Comparison of ENCODE assay signal across 26 cellular contexts in the genomic region with DNA sequence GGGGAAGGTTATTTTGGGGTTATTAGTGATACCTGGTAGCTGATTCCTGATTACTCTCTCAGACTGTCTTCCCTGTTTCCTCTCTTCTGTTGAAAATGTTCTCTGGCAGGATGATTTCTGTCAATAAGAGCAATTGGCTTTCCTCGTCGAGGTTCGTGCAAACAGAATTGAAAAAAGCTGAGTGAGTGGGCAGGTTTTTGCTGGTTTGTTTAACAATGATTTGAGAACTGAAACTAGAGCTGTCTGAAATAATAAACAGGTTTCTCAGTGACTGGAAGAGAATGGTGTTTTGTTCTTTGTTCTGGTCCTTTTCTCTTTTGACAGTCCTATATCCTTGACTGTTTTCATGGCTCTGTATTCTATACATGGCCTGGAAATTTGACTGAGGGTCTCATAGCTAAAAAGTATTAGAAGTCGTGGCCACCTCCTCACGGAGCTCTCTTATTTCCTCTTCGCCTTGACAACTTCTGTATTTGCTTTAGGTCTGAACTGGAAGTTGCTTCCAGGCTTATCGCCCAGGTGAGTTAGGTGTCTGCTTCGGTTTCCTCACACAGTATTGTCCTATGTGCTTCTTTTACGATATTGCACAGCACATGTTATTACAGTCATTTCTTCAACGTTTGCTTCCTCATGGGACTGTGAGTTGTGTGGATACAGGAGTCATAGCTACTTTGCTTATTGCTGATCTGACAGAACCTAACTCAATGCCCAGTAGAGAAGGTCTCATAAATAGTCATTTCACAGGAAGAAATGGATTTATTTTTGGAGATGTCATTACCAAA.
DNase-seq lines count a peak whose midpoint lies in the region; ATAC-seq and TF ChIP-seq lines count a peak whose summit lies in the region.
"Had no signal": no experiment of that assay in that cellular context is flagged by ENCODE, and none has a peak within 500 bp of the region (broad histone marks: within the 10 kb centered on the region; RNA-seq: fewer than 3 reads in every experiment).

No MANE protein-coding gene starts in this region.

- H3K4me1 ChIP-seq in MM.1S (ENCODE audit: low read length) = peaks cover 15% of the 10 kb centered on the region
- no peaks in the 10 kb centered on the region for H3K4me1 ChIP-seq in mucosa of descending colon (ENCODE audit: low read depth)
- H3K4me1 ChIP-seq: adrenal gland, foreskin keratinocyte, lower lobe of right lung, SJSA1, thyroid gland had no signal

- H3K79me2 ChIP-seq in MM.1S (ENCODE audit: low read length) = no peaks in the 10 kb centered on the region

- H3K27me3 ChIP-seq in MM.1S (replicated peaks; ENCODE audit: insufficient read depth, low read length) (no peaks in the 10 kb centered on the region), MG63 (no peaks in the 10 kb centered on the region)
- H3K27me3 ChIP-seq: adrenal gland, cardiac muscle cell, foreskin keratinocyte, SJSA1, thyroid gland had no signal

- no peaks in the 10 kb centered on the region for H3K4me1 Mint-ChIP-seq in activated T-helper 2 cell treated with anti-CD3 and anti-CD28 coated beads, Interferon-gamma antibody, Interleukin-2, Interleukin-4, amounts not matched to agents 10 μg/mL and 5 μg/mL and 100 μg/mL, durations not matched to agents 14 hours and 24 hours and 36 hours (ENCODE audit: low read depth)

- no peak overlapping the region for H3K4me3 ChIP-seq in GM12865 (ENCODE audit: low read depth, low read length)
- H3K4me3 ChIP-seq in MM.1S (ENCODE audit: low read length) = peak overlapping the region; percentile 52
- H3K4me3 ChIP-seq in mucosa of descending colon = no peak overlapping the region
- no peak overlapping the region for H3K4me3 ChIP-seq in MG63
- H3K4me3 ChIP-seq: adrenal gland, cardiac muscle cell, lower lobe of right lung, SJSA1, thyroid gland had no signal

- no peaks in the 10 kb centered on the region for H3K27me3 Mint-ChIP-seq in activated T-helper 2 cell treated with anti-CD3 and anti-CD28 coated beads, Interferon-gamma antibody, Interleukin-2, Interleukin-4, amounts not matched to agents 10 μg/mL and 5 μg/mL and 100 μg/mL, durations not matched to agents 14 hours and 24 hours and 36 hours (ENCODE audit: low read depth)

- H3F3A ChIP-seq in MM.1S (ENCODE audit: insufficient read depth, low read length) = peaks cover 16% of the 10 kb centered on the region

- peak overlapping the region; percentile 54 for H3K27ac ChIP-seq in MM.1S (ENCODE audit: low read length)
- H3K27ac ChIP-seq: adrenal gland, cardiac muscle cell, foreskin keratinocyte, lower lobe of right lung, SJSA1, thyroid gland had no signal

- DNase-seq in GM12865 (ENCODE audit: low read depth) (peak; percentile 35), MM.1S (peak; percentile 71), mucosa of descending colon (peak in 1 of 3 donors; percentile 8), NCI-H128 (lab: John Stamatoyannopoulos, UW; ENCODE audit: unreplicated experiment) (no peak), MG63 (no peak), activated gamma-delta T cell (lab: John Stamatoyannopoulos, UW) (no peak)
- no peak for DNase-seq in activated T-helper 2 cell treated with anti-CD3 and anti-CD28 coated beads, Interferon-gamma antibody, Interleukin-2, Interleukin-4, amounts not matched to agents 10 μg/mL and 5 μg/mL and 100 μg/mL, durations not matched to agents 14 hours and 24 hours and 36 hours (ENCODE audit: low spot score)
- DNase-seq: activated CD4-positive, alpha-beta T cell treated with anti-CD3 and anti-CD28 coated beads, Interleukin-2, amount 50 U/mL, for 1 hour; activated effector memory CD4-positive, alpha-beta T cell treated with anti-CD3 and anti-CD28 coated beads, Interleukin-2, amount 50 U/mL, for 16 hours; adrenal gland; dermis blood vessel endothelial cell; DND-41; foreskin keratinocyte; GOT3; hippocampal formation; islet precursor cell; lower lobe of right lung; NCI-H1436 treated with DMSO at 0.1 percent for 48 hours; NCI-H82; small intestine; stimulated activated naive CD8-positive, alpha-beta T cell treated with anti-CD3 and anti-CD28 coated beads, Interleukin-15, Interleukin-2, amounts not matched to agents 100 U/mL and 50 U/mL, for 24 hours; thyroid gland had no signal

- H3K4me3 Mint-ChIP-seq in activated T-helper 2 cell treated with anti-CD3 and anti-CD28 coated beads, Interferon-gamma antibody, Interleukin-2, Interleukin-4, amounts not matched to agents 10 μg/mL and 5 μg/mL and 100 μg/mL, durations not matched to agents 14 hours and 24 hours and 36 hours (ENCODE audit: low read depth) = no peak overlapping the region
- H3K4me3 Mint-ChIP-seq: T-helper 1 cell treated with Interleukin-12 subunit alpha and Interleukin-12 subunit beta and Interleukin-4 antibody, amounts not matched to agents 30 μg/mL and 1 μg/mL, for 36 hours had no signal

- H3K36me3 ChIP-seq in MM.1S (replicated peaks; ENCODE audit: insufficient read depth, low read length) (no peaks in the 10 kb centered on the region), mucosa of descending colon (ENCODE audit: low read depth) (no peaks in the 10 kb centered on the region), MG63 (no peaks in the 10 kb centered on the region)
- H3K36me3 ChIP-seq: adrenal gland, cardiac muscle cell, lower lobe of right lung, SJSA1, thyroid gland had no signal

- no peaks in the 10 kb centered on the region for H4K20me1 ChIP-seq in MM.1S (ENCODE audit: insufficient read depth, low read length)

- H3K9me3 ChIP-seq in MM.1S (replicated peaks; ENCODE audit: insufficient read depth, low read length) (no peaks in the 10 kb centered on the region), mucosa of descending colon (no peaks in the 10 kb centered on the region), MG63 (no peaks in the 10 kb centered on the region)
- H3K9me3 ChIP-seq: lower lobe of right lung, thyroid gland had no signal

- intact Hi-C loops in mucosa of descending colon (cut with DNase I, micrococcal nuclease) = no loop called here
- intact Hi-C loops in activated T-helper 2 cell treated with anti-CD3 and anti-CD28 coated beads, Interferon-gamma antibody, Interleukin-2, Interleukin-4, amounts not matched to agents 10 μg/mL and 5 μg/mL and 100 μg/mL, durations not matched to agents 14 hours and 24 hours and 36 hours (cut with micrococcal nuclease) = no loop called here

- H2AFZ ChIP-seq in MM.1S (ENCODE audit: low read length) = peak overlapping the region; percentile 20; the same call in 1 of the 2 replicates

- H3K4me2 ChIP-seq in MM.1S (ENCODE audit: low read depth, low read length) = peak overlapping the region; percentile 70

- H3K9ac ChIP-seq in MM.1S (ENCODE audit: low read length) = peak overlapping the region; percentile 1; the same call in 1 of the 2 replicates

- H3K36me3 Mint-ChIP-seq in activated T-helper 2 cell treated with anti-CD3 and anti-CD28 coated beads, Interferon-gamma antibody, Interleukin-2, Interleukin-4, amounts not matched to agents 10 μg/mL and 5 μg/mL and 100 μg/mL, durations not matched to agents 14 hours and 24 hours and 36 hours (ENCODE audit: low read depth) = no peaks in the 10 kb centered on the region

- no peak for TF ChIP-seq CTCF in GM12865 (IDR thresholded peaks at IDR 0.05; ENCODE audit: insufficient read depth, low read depth, low read length, missing control alignments)
- TF ChIP-seq CTCF in MM.1S (IDR thresholded peaks at IDR 0.05; ENCODE audit: low read length) = no peak
- TF ChIP-seq CTCF in mucosa of descending colon (IDR thresholded peaks at IDR 0.05) = no peak

- H3K9me2 ChIP-seq in MM.1S (replicated peaks; ENCODE audit: insufficient read depth, low read length) = no peaks in the 10 kb centered on the region

- peaks cover 4% of the 10 kb centered on the region for H3K9me3 Mint-ChIP-seq in activated T-helper 2 cell treated with anti-CD3 and anti-CD28 coated beads, Interferon-gamma antibody, Interleukin-2, Interleukin-4, amounts not matched to agents 10 μg/mL and 5 μg/mL and 100 μg/mL, durations not matched to agents 14 hours and 24 hours and 36 hours

- ATAC-seq in GM19463 (IDR thresholded peaks at IDR 0.05; ENCODE audit: unreplicated experiment) (peak; percentile 56), mucosa of descending colon (peak; percentile 81)
- ATAC-seq: foreskin keratinocyte; stimulated activated naive CD8-positive, alpha-beta T cell treated with anti-CD3 and anti-CD28 coated beads, Interleukin-15, Interleukin-2, amounts not matched to agents 100 U/mL and 50 U/mL, for 24 hours had no signal

- H3K27ac Mint-ChIP-seq in activated T-helper 2 cell treated with anti-CD3 and anti-CD28 coated beads, Interferon-gamma antibody, Interleukin-2, Interleukin-4, amounts not matched to agents 10 μg/mL and 5 μg/mL and 100 μg/mL, durations not matched to agents 14 hours and 24 hours and 36 hours = no peak overlapping the region
- H3K27ac Mint-ChIP-seq: T-helper 1 cell treated with Interleukin-12 subunit alpha and Interleukin-12 subunit beta and Interleukin-4 antibody, amounts not matched to agents 30 μg/mL and 1 μg/mL, for 36 hours had no signal

Comparison
In these comparisons a context has a peak if more than half of its experiments do, and no peak if none do; other contexts are left out.
1. DNase-seq: peak in GM12865 (single experiment) and MM.1S (single experiment); none in NCI-H128 (single experiment), MG63 (single experiment), activated T-helper 2 cell treated with anti-CD3 and anti-CD28 coated beads, Interferon-gamma antibody, Interleukin-2, Interleukin-4, amounts not matched to agents 10 μg/mL and 5 μg/mL and 100 μg/mL, durations not matched to agents 14 hours and 24 hours and 36 hours (single experiment) and activated gamma-delta T cell (single experiment).